26 cellular contexts compared by ENCODE assay signal in genomic region chr10:66519616-66520015, GRCh38.
DNase-seq lines count a peak whose midpoint lies in the region; ATAC-seq, FAIRE-seq and TF ChIP-seq lines count a peak whose summit lies in the region.
"Had no signal": no experiment of that assay in that cellular context is flagged by ENCODE, and none has a peak within 500 bp of the region (broad histone marks: within the 10 kb centered on the region; RNA-seq: fewer than 3 reads in every experiment).

No MANE protein-coding gene starts in this region.

- in situ Hi-C loops in HepG2 (cut with HindIII; ENCODE audit: extremely low pct_ligation_motif_present, low pct_unique_long_range_greater_than_20kb) (no loop called here), transverse colon (cut with MboI; ENCODE audit: low pct_ligation_motif_present in 1 of 4, low pct_unique_long_range_greater_than_20kb in 1 of 4, low sequenced_read_pairs in 3 of 4) (no loop called here)

- H3K27me3 ChIP-seq in GM23338 (ENCODE audit: insufficient read depth): no peaks in the 10 kb centered on the region
- H3K27me3 ChIP-seq in HepG2 (ENCODE audit: control insufficient read depth in 1 of 2, insufficient read depth in 2 of 2, low read length in 2 of 2): no peaks in the 10 kb centered on the region
- no peaks in the 10 kb centered on the region for H3K27me3 ChIP-seq in transverse colon
- H3K27me3 ChIP-seq: BE2C; BLaER1 treated with 17β-estradiol and CSF1 and Interleukin-3, amounts not matched to agents 10 nM and 100 nM had no signal

- H3K36me3 Mint-ChIP-seq in GM23338 (ENCODE audit: low read depth) (no peaks in the 10 kb centered on the region), WTC11 (no peaks in the 10 kb centered on the region)
- H3K36me3 Mint-ChIP-seq in activated CD4-positive, alpha-beta T cell treated with anti-CD3 and anti-CD28 coated beads for 36 hours (ENCODE audit: low read depth): no peaks in the 10 kb centered on the region
- H3K36me3 Mint-ChIP-seq: CD14-positive monocyte; CD8-positive, alpha-beta memory T cell had no signal

- H3K9me3 Mint-ChIP-seq in GM23338 (no peaks in the 10 kb centered on the region), WTC11 (0 out of 2 replicates have a peak, but pooled peaks cover 3% of the 10 kb centered on the region)
- H3K9me3 Mint-ChIP-seq in activated CD4-positive, alpha-beta T cell treated with anti-CD3 and anti-CD28 coated beads for 36 hours (ENCODE audit: low read depth): peaks cover 7% of the 10 kb centered on the region
- H3K9me3 Mint-ChIP-seq: H9 had no signal

- intact Hi-C loops in activated CD4-positive, alpha-beta T cell treated with anti-CD3 and anti-CD28 coated beads for 36 hours (cut with DNase I, micrococcal nuclease): no loop called here
- intact Hi-C loops in HepG2 (cut with micrococcal nuclease; ENCODE audit: unreplicated experiment): no loop called here
- intact Hi-C loops in transverse colon (cut with DNase I; ENCODE audit: low total_unique reads): no loop called here

- H3K36me3 ChIP-seq in GM23338 (ENCODE audit: insufficient read depth) (no peaks in the 10 kb centered on the region), HepG2 (replicated peaks in 1 of 2; ENCODE audit: control insufficient read depth in 1 of 2, insufficient read depth in 2 of 2, low read length in 2 of 2) (no peaks in the 10 kb centered on the region), transverse colon (no peaks in the 10 kb centered on the region)
- H3K36me3 ChIP-seq: BE2C; BLaER1 treated with 17β-estradiol and CSF1 and Interleukin-3, amounts not matched to agents 10 nM and 100 nM had no signal

- H3K4me1 ChIP-seq in GM23338 (ENCODE audit: insufficient read depth) (no peaks in the 10 kb centered on the region), HepG2 (ENCODE audit: insufficient read depth, low read length) (no peaks in the 10 kb centered on the region), transverse colon (no peaks in the 10 kb centered on the region)
- H3K4me1 ChIP-seq: A549; BLaER1 treated with 17β-estradiol and CSF1 and Interleukin-3, amounts not matched to agents 10 nM and 100 nM had no signal

- H4K20me1 ChIP-seq in GM23338 (replicated peaks; ENCODE audit: insufficient read depth): no peaks in the 10 kb centered on the region
- H4K20me1 ChIP-seq in HepG2 (ENCODE audit: insufficient read depth, low read length): no peaks in the 10 kb centered on the region
- H4K20me1 ChIP-seq: BLaER1 treated with 17β-estradiol and CSF1 and Interleukin-3, amounts not matched to agents 10 nM and 100 nM had no signal

- no peaks in the 10 kb centered on the region for H3K79me2 ChIP-seq in GM23338 (replicated peaks; ENCODE audit: insufficient read depth)
- H3K79me2 ChIP-seq in HepG2 (ENCODE audit: insufficient read depth, low read length): no peaks in the 10 kb centered on the region

- CTCF ChIA-PET in WTC11 (lab: Charles Lee): no interaction called here
- CTCF ChIA-PET in activated CD4-positive, alpha-beta T cell treated with anti-CD3 and anti-CD28 coated beads for 36 hours (lab: Charles Lee): no interaction called here
- CTCF ChIA-PET in HepG2 (lab: Yijun Ruan, JAX; ENCODE audit: low intra/inter-chr PET ratio, low total read pairs): no interaction called here

- TF ChIP-seq RAD21 in HepG2 (CRISPR knock-in tag; IDR thresholded peaks at IDR 0.05): no peak

- H3K27ac Mint-ChIP-seq in GM23338 (peak overlapping the region; percentile 20; the same call in 1 of the 2 replicates), WTC11 (0 out of 2 replicates have a peak overlapping the region, but pooled peaks have one; percentile 67)
- no peak overlapping the region for H3K27ac Mint-ChIP-seq in activated CD4-positive, alpha-beta T cell treated with anti-CD3 and anti-CD28 coated beads for 36 hours
- H3K27ac Mint-ChIP-seq: CD14-positive monocyte; CD4-positive, alpha-beta T cell; CD8-positive, alpha-beta memory T cell; H9 had no signal

- H3K9me3 ChIP-seq in HepG2 (ENCODE audit: low read length): peaks cover 17% of the 10 kb centered on the region; the same call in 1 of the 2 replicates
- H3K9me3 ChIP-seq in transverse colon: no peaks in the 10 kb centered on the region
- H3K9me3 ChIP-seq: A549; BE2C; BLaER1 treated with 17β-estradiol and CSF1 and Interleukin-3, amounts not matched to agents 10 nM and 100 nM had no signal

- POLR2A ChIA-PET in WTC11 (lab: Charles Lee): no interaction called here
- POLR2A ChIA-PET in activated CD4-positive, alpha-beta T cell treated with anti-CD3 and anti-CD28 coated beads for 36 hours (lab: Charles Lee): no interaction called here
- POLR2A ChIA-PET in HepG2 (lab: Yijun Ruan, JAX): no interaction called here

- no peak overlapping the region for H2AFZ ChIP-seq in GM23338
- H2AFZ ChIP-seq in HepG2 (ENCODE audit: low read length): no peak overlapping the region
- H2AFZ ChIP-seq: GM23248 had no signal

- H3K27ac ChIP-seq in GM23338 (ENCODE audit: low read depth) (no peak overlapping the region), HepG2 (ENCODE audit: extremely low read length, insufficient read depth, low read length) (no peak overlapping the region), transverse colon (no peak overlapping the region)
- H3K27ac ChIP-seq: A549; BLaER1 treated with 17β-estradiol and CSF1 and Interleukin-3, amounts not matched to agents 10 nM and 100 nM; GM23248 had no signal

- H3F3A ChIP-seq in GM23338 (replicated peaks; ENCODE audit: low read depth): no peaks in the 10 kb centered on the region

- H3K9me2 ChIP-seq in GM23338 (ENCODE audit: insufficient read depth): no peaks in the 10 kb centered on the region

- no peak overlapping the region for H3K4me2 ChIP-seq in GM23338
- no peak overlapping the region for H3K4me2 ChIP-seq in HepG2 (ENCODE audit: low read depth, low read length)
- H3K4me2 ChIP-seq: A549; BLaER1 treated with 17β-estradiol and CSF1 and Interleukin-3, amounts not matched to agents 10 nM and 100 nM had no signal

- BruUV-seq in HepG2 (replicated peaks; lab: Mats Ljungman, UMichigan): no TSS peak

- H3K4me3 ChIP-seq in GM23338 (no peak overlapping the region), epithelial cell of esophagus (ENCODE audit: low read length) (no peak overlapping the region), HepG2 (replicated peaks in 1 of 3; ENCODE audit: insufficient read depth in 1 of 3, low read depth in 2 of 3, low read length in 3 of 3) (no peak overlapping the region), transverse colon (no peak overlapping the region)
- H3K4me3 ChIP-seq: A549; BLaER1 treated with 17β-estradiol and CSF1 and Interleukin-3, amounts not matched to agents 10 nM and 100 nM; GM23248 had no signal

- TF ChIP-seq POLR2A in HepG2 (IDR thresholded peaks at IDR 0.05; ENCODE audit: insufficient read depth in 1 of 2, low read depth in 2 of 2, low read length in 2 of 2) (no peak), transverse colon (IDR thresholded peaks at IDR 0.05) (no peak)

- TF ChIP-seq EP300 in HepG2 (IDR thresholded peaks at IDR 0.05; ENCODE audit: low read depth in 2 of 2, low read length in 2 of 2) (no peak), HepG2 (CRISPR knock-in tag; IDR thresholded peaks at IDR 0.05; ENCODE audit: borderline replicate concordance) (no peak), transverse colon (IDR thresholded peaks at IDR 0.05; ENCODE audit: low read depth) (no peak)

- H3K4me3 Mint-ChIP-seq in GM23338 (no peak overlapping the region), WTC11 (no peak overlapping the region)
- H3K4me3 Mint-ChIP-seq in activated CD4-positive, alpha-beta T cell treated with anti-CD3 and anti-CD28 coated beads for 36 hours: no peak overlapping the region
- H3K4me3 Mint-ChIP-seq: CD14-positive monocyte; CD4-positive, alpha-beta T cell; CD8-positive, alpha-beta memory T cell; H9 had no signal

- peaks cover 17% of the 10 kb centered on the region; the same call in 2 of the 3 replicates for H3K4me1 Mint-ChIP-seq in GM23338
- peaks cover 20% of the 10 kb centered on the region for H3K4me1 Mint-ChIP-seq in WTC11
- no peaks in the 10 kb centered on the region for H3K4me1 Mint-ChIP-seq in activated CD4-positive, alpha-beta T cell treated with anti-CD3 and anti-CD28 coated beads for 36 hours
- H3K4me1 Mint-ChIP-seq: CD14-positive monocyte; CD8-positive, alpha-beta memory T cell had no signal

- no peak for ATAC-seq in GM23338
- ATAC-seq in WTC11: no peak
- ATAC-seq in activated CD4-positive, alpha-beta T cell treated with anti-CD3 and anti-CD28 coated beads for 36 hours: no peak
- ATAC-seq in HepG2: no peak
- ATAC-seq: A549, HCT116 had no signal

- FAIRE-seq in HepG2 (lab: Jason Lieb, UNC): no peak
- FAIRE-seq: A549, GM12891, GM18507 had no signal

- DNase-seq in GM23338 (ENCODE audit: low spot score) (no peak), LHCN-M2 (ENCODE audit: low read depth) (peak; percentile 7), WTC11 (ENCODE audit: low spot score) (no peak), epithelial cell of esophagus (ENCODE audit: low read depth) (peak; percentile 17), HepG2 (ENCODE audit: low spot score) (no peak), MV-4-11 (lab: John Stamatoyannopoulos, UW) (no peak), transverse colon (no peak)
- no peak for DNase-seq in activated CD4-positive, alpha-beta T cell treated with anti-CD3 and anti-CD28 coated beads for 36 hours
- DNase-seq: 8988T; ACHN; AML-193; BE2C; Calu3; CD4-positive, alpha-beta T cell; CD8-positive, alpha-beta memory T cell; DMS53; DMS79 treated with DMSO at 0.1 percent for 48 hours; GF-D8; GM23248; H9 had no signal

- TF ChIP-seq CTCF in GM23338 (conservative IDR thresholded peaks at IDR 0.05; ENCODE audit: low read depth in 2 of 2) (no peak), WTC11 (IDR thresholded peaks at IDR 0.05) (no peak), epithelial cell of esophagus (IDR thresholded peaks at IDR 0.05; ENCODE audit: insufficient read depth, low read depth, low read length, missing control alignments) (no peak), HepG2 (CRISPR knock-in tag; IDR thresholded peaks at IDR 0.05) (no peak), transverse colon (IDR thresholded peaks at IDR 0.05) (no peak)

- no peak overlapping the region for H3K9ac ChIP-seq in HepG2 (ENCODE audit: insufficient read depth, low read depth, low read length)
- H3K9ac ChIP-seq: BLaER1 treated with 17β-estradiol and CSF1 and Interleukin-3, amounts not matched to agents 10 nM and 100 nM; GM23248 had no signal

- WGBS in HepG2 (ENCODE audit: low lambda C conversion rate): 9% methylated on average over 3 of the region's 3 CpGs
- 83 to 87% methylated on average over 3 of the region's 3 CpGs for WGBS in transverse colon (ENCODE audit: low coverage in 1 of 2), 2 donors

- no peaks in the 10 kb centered on the region for H3K27me3 Mint-ChIP-seq in GM23338 (ENCODE audit: insufficient read depth, low read depth, poor library complexity)
- H3K27me3 Mint-ChIP-seq in WTC11 (ENCODE audit: low read depth): no peaks in the 10 kb centered on the region
- no peaks in the 10 kb centered on the region for H3K27me3 Mint-ChIP-seq in activated CD4-positive, alpha-beta T cell treated with anti-CD3 and anti-CD28 coated beads for 36 hours
- H3K27me3 Mint-ChIP-seq: CD4-positive, alpha-beta T cell; CD8-positive, alpha-beta memory T cell had no signal

TF ChIP-seq in GM23338, 12 proteins besides CTCF, POLR2A, EP300 and RAD21 (continues in another document):
- TF ChIP-seq EZH2 (IDR thresholded peaks at IDR 0.05; ENCODE audit: low read depth, unreplicated experiment): no peak

TF ChIP-seq in WTC11, 78 proteins besides CTCF, POLR2A, EP300 and RAD21 (continues in another document):
- no peak for TF ChIP-seq GTF2I (CRISPR knock-in tag; conservative IDR thresholded peaks at IDR 0.05)

TF ChIP-seq in HepG2, 621 proteins besides CTCF, POLR2A, EP300 and RAD21 (continues in another document):
- TF ChIP-seq MIER3 (CRISPR knock-in tag; IDR thresholded peaks at IDR 0.05; ENCODE audit: borderline replicate concordance): no peak

Comparison
In these comparisons a context has a peak if more than half of its experiments do, and no peak if none do; other contexts are left out.
1. DNase-seq: peak in LHCN-M2 (single experiment) and epithelial cell of esophagus (single experiment); none in GM23338 (single experiment), WTC11 (single experiment), activated CD4-positive, alpha-beta T cell treated with anti-CD3 and anti-CD28 coated beads for 36 hours (single experiment), HepG2 (single experiment), MV-4-11 (single experiment) and transverse colon (single experiment).